15 cellular contexts compared by ENCODE assay signal in genomic region chr2:202529389-202529788, GRCh38.
DNase-seq lines count a peak whose midpoint lies in the region; ATAC-seq and TF ChIP-seq lines count a peak whose summit lies in the region.
"Had no signal": no experiment of that assay in that cellular context is flagged by ENCODE, and none has a peak within 500 bp of the region (broad histone marks: within the 10 kb centered on the region; RNA-seq: fewer than 3 reads in every experiment).

No MANE protein-coding gene starts in this region.

- H2AFZ ChIP-seq in DND-41 (ENCODE audit: low read depth, low read length) = no peak overlapping the region

- H3K27ac ChIP-seq in DND-41 (ENCODE audit: low read length) = no peak overlapping the region
- H3K27ac ChIP-seq: foreskin keratinocyte, right atrium auricular region had no signal

- H3K27ac Mint-ChIP-seq in nephron = peak overlapping the region in 2 of 3 experiments; percentile 28 to 38
- H3K27ac Mint-ChIP-seq: activated CD8-positive, alpha-beta T cell treated with anti-CD3 and anti-CD28 coated beads for 36 hours had no signal

- peaks cover 21% of the 10 kb centered on the region for H3K4me1 ChIP-seq in DND-41 (ENCODE audit: insufficient read depth, low read length)
- H3K4me1 ChIP-seq: right atrium auricular region had no signal

- H3K4me3 ChIP-seq in DND-41 (ENCODE audit: low read depth in 1 of 2, low read length in 2 of 2) (no peak overlapping the region), LNCaP clone FGC (ENCODE audit: low read depth, low read length) (no peak overlapping the region), choroid plexus epithelial cell (ENCODE audit: low read depth, low read length) (no peak overlapping the region)
- H3K4me3 ChIP-seq: MG63, right atrium auricular region had no signal

- H3K36me3 Mint-ChIP-seq in nephron (ENCODE audit: low read depth) = peaks cover 50% of the 10 kb centered on the region

- no peaks in the 10 kb centered on the region for H4K20me1 ChIP-seq in DND-41 (ENCODE audit: insufficient read depth, low read length)

- no peak overlapping the region for H3K4me3 Mint-ChIP-seq in nephron
- H3K4me3 Mint-ChIP-seq: activated CD8-positive, alpha-beta T cell treated with anti-CD3 and anti-CD28 coated beads for 36 hours had no signal

- DNase-seq in DND-41 (no peak), LNCaP clone FGC (ENCODE audit: low read depth) (peak; percentile 26), choroid plexus epithelial cell (ENCODE audit: low read depth) (peak; percentile 67), G401 (ENCODE audit: low spot score) (no peak)
- DNase-seq in stimulated activated CD4-positive, alpha-beta T cell treated with anti-CD3 and anti-CD28 coated beads, Interleukin-2, amount 100 ng/mL, for 24 hours = no peak
- DNase-seq: activated CD8-positive, alpha-beta T cell treated with anti-CD3 and anti-CD28 coated beads for 36 hours; activated naive CD4-positive, alpha-beta T cell treated with Interleukin-2 at 50 U/mL for 16 hours; COR-L47; foreskin keratinocyte; MG63; NCI-H2171; T1000 had no signal

- TF ChIP-seq CTCF in DND-41 (IDR thresholded peaks at IDR 0.05; ENCODE audit: borderline replicate concordance, extremely low read depth, low read length, poor library complexity, severe bottlenecking) (no peak), LNCaP clone FGC (IDR thresholded peaks at IDR 0.05; ENCODE audit: control insufficient read depth, extremely low read depth, insufficient read depth) (no peak), choroid plexus epithelial cell (conservative IDR thresholded peaks at IDR 0.05; ENCODE audit: low read depth, low read length) (no peak), nephron (IDR thresholded peaks at IDR 0.05; ENCODE audit: unreplicated experiment in 3 of 3) (no peak)

- H3K79me2 ChIP-seq in DND-41 (ENCODE audit: insufficient read depth, low read length) = no peaks in the 10 kb centered on the region

- no peak overlapping the region for H3K4me2 ChIP-seq in DND-41 (ENCODE audit: insufficient read depth, low read length)

- no peaks in the 10 kb centered on the region for H3K27me3 Mint-ChIP-seq in nephron (ENCODE audit: low read depth)
- H3K27me3 Mint-ChIP-seq: activated CD8-positive, alpha-beta T cell treated with anti-CD3 and anti-CD28 coated beads for 36 hours had no signal

- H3K9ac ChIP-seq in DND-41 (ENCODE audit: low read depth, low read length) = no peak overlapping the region

- no peaks in the 10 kb centered on the region for H3K9me3 Mint-ChIP-seq in nephron
- H3K9me3 Mint-ChIP-seq: activated CD8-positive, alpha-beta T cell treated with anti-CD3 and anti-CD28 coated beads for 36 hours had no signal

- no peaks in the 10 kb centered on the region for H3K27me3 ChIP-seq in DND-41 (ENCODE audit: insufficient read depth, low read length, poor library complexity)
- H3K27me3 ChIP-seq: foreskin keratinocyte, MG63, right atrium auricular region had no signal

- 0 out of 3 replicates have a peak, but pooled peaks have one; percentile 31 for ATAC-seq in DND-41 (ENCODE audit: insufficient read depth, low read depth)
- ATAC-seq in GM21381 (IDR thresholded peaks at IDR 0.05; ENCODE audit: unreplicated experiment) = no peak
- ATAC-seq: foreskin keratinocyte had no signal

- no peaks in the 10 kb centered on the region for H3K36me3 ChIP-seq in DND-41 (ENCODE audit: insufficient read depth, low read length)

- in situ Hi-C loops in G401 (cut with HindIII; ENCODE audit: low sequenced_read_pairs) = no loop called here

- no peaks in the 10 kb centered on the region for H3K9me3 ChIP-seq in DND-41 (ENCODE audit: insufficient read depth, low read length, severe bottlenecking)
- H3K9me3 ChIP-seq: MG63, right atrium auricular region had no signal

- H3K4me1 Mint-ChIP-seq in nephron = no peaks in the 10 kb centered on the region

Comparison
In these comparisons a context has a peak if more than half of its experiments do, and no peak if none do; other contexts are left out.
1. DNase-seq: peak in LNCaP clone FGC (single experiment) and choroid plexus epithelial cell (single experiment); none in DND-41 (single experiment), G401 (single experiment) and stimulated activated CD4-positive, alpha-beta T cell treated with anti-CD3 and anti-CD28 coated beads, Interleukin-2, amount 100 ng/mL, for 24 hours (0 of 2).